In the genomic region with DNA sequence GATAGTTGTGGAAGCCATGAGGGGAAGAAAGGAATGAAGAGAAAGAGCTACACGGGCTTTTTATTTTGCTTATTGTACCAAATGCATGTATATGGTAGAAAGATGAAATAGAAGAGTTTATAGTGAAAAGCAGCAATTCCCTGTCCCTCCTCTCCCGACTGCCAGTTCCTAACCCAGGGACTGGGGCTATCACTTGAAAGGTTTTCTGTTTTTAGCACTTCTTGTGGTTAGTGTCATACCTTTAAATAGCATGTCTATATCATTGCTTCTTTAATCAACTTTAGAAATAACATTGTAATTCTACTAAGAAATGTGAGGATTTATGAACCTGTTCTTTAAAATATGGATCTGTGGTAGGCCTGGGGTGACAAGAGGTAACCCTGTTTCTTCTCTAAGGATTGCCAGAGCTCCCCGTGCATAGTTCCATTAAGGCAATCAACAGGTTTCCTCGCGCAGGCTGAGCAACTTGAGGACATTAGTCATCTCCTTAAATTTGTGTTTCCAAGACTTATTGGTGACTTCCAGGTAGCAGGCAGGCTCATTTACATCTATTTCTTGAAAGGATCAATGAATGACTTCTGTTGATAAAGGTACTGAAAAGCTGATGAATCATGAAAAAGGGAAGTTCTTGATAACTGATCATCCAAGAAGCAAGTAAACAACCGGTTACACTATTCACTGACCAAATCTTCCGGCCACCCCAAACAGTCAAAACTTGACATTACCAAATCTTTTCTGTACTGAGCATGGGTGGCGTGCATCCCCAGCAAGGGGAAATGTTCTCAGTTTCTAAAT, we compare ENCODE assay signal across 10 cellular contexts. TPM values are rescaled to one million over a fixed set of nuclear protein-coding genes. Genes with fewer than 3 reads are reported as not detected.
DNase-seq lines count a peak whose midpoint lies in the region; ATAC-seq and TF ChIP-seq lines count a peak whose summit lies in the region.
"Had no signal": no experiment of that assay in that cellular context is flagged by ENCODE, and none has a peak within 500 bp of the region (broad histone marks: within the 10 kb centered on the region; RNA-seq: fewer than 3 reads in every experiment).

No MANE protein-coding gene starts in this region.

- ATAC-seq in HG02763 (IDR thresholded peaks at IDR 0.05; ENCODE audit: unreplicated experiment): peak; percentile 96
- peak; percentile 92 for ATAC-seq in stimulated activated naive CD8-positive, alpha-beta T cell treated with anti-CD3 and anti-CD28 coated beads, Interleukin-15, Interleukin-2, amounts not matched to agents 100 U/mL and 50 U/mL, for 24 hours

- H3K36me3 ChIP-seq in mammary epithelial cell (ENCODE audit: insufficient read depth, low read length): no peaks in the 10 kb centered on the region
- no peaks in the 10 kb centered on the region for H3K36me3 ChIP-seq in OCI-LY3 (replicated peaks; ENCODE audit: low read depth, low read length)

- no peak overlapping the region for H3K27ac Mint-ChIP-seq in MCF 10A (ENCODE audit: low read depth, unreplicated experiment)

- H4K20me1 ChIP-seq in mammary epithelial cell (ENCODE audit: insufficient read depth, low read length) (no peaks in the 10 kb centered on the region), OCI-LY3 (ENCODE audit: insufficient read depth, low read length) (no peaks in the 10 kb centered on the region)

- DNase-seq in mammary epithelial cell: no peak
- DNase-seq in MCF 10A (ENCODE audit: unreplicated experiment): no peak
- DNase-seq in stimulated activated naive CD8-positive, alpha-beta T cell treated with anti-CD3 and anti-CD28 coated beads, Interleukin-15, Interleukin-2, amounts not matched to agents 100 U/mL and 50 U/mL, for 24 hours: peak; percentile 42
- DNase-seq in cerebellum (ENCODE audit: low spot score): no peak
- DNase-seq in DMS153 treated with DMSO at 0.1 percent for 48 hours (lab: John Stamatoyannopoulos, UW; ENCODE audit: unreplicated experiment): no peak
- no peak for DNase-seq in G401 (ENCODE audit: low spot score)
- DNase-seq: cerebellar nuclear complex had no signal

- 86% methylated on average over 8 of the region's 8 CpGs for WGBS in mammary epithelial cell (ENCODE audit: low coverage, missing lambda C conversion rate)

- H3K27me3 Mint-ChIP-seq in MCF 10A (ENCODE audit: insufficient read depth, unreplicated experiment): no peaks in the 10 kb centered on the region

- peaks cover 29% of the 10 kb centered on the region for H3K4me1 ChIP-seq in mammary epithelial cell (ENCODE audit: insufficient read depth, low read length)
- peaks cover 17% of the 10 kb centered on the region for H3K4me1 ChIP-seq in OCI-LY3 (ENCODE audit: low read length)

- dilution Hi-C loops in mammary epithelial cell (cut with HindIII; ENCODE audit: low sequenced_read_pairs): no loop called here

- no peaks in the 10 kb centered on the region for H3K27me3 ChIP-seq in mammary epithelial cell (ENCODE audit: insufficient read depth, low read length)
- H3K27me3 ChIP-seq in OCI-LY3 (ENCODE audit: low read depth, low read length): peaks cover 5% of the 10 kb centered on the region; the same call in 1 of the 2 replicates

- no peaks in the 10 kb centered on the region for H3K9me3 ChIP-seq in mammary epithelial cell (replicated peaks; ENCODE audit: insufficient read depth, low read length)
- H3K9me3 ChIP-seq in OCI-LY3 (ENCODE audit: insufficient read depth, low read length): no peaks in the 10 kb centered on the region

- in situ Hi-C loops in mammary epithelial cell (cut with MboI; ENCODE audit: low sequenced_read_pairs in 2 of 2) (no loop called here), G401 (cut with HindIII; ENCODE audit: low sequenced_read_pairs) (no loop called here)

- H3K36me3 Mint-ChIP-seq in MCF 10A (ENCODE audit: insufficient read depth, unreplicated experiment): no peaks in the 10 kb centered on the region

- H3K4me2 ChIP-seq in mammary epithelial cell (ENCODE audit: insufficient read depth, low read depth, low read length) (no peak overlapping the region), OCI-LY3 (ENCODE audit: low read length) (peak overlapping the region; percentile 45)

- H3K27ac ChIP-seq in mammary epithelial cell (ENCODE audit: insufficient read depth, low read depth, low read length) (no peak overlapping the region), OCI-LY3 (ENCODE audit: low read length) (0 out of 2 replicates have a peak overlapping the region, but pooled peaks have one; percentile 14)
- H3K27ac ChIP-seq: SK-N-MC had no signal

- POLR2A ChIA-PET in MCF 10A (lab: Yijun Ruan, JAX): no interaction called here

- no peak overlapping the region for H3K4me3 Mint-ChIP-seq in MCF 10A (ENCODE audit: unreplicated experiment)

- CTCF ChIA-PET in mammary epithelial cell (lab: Charles Lee; ENCODE audit: low non-redundant PET) (no interaction called here), MCF 10A (lab: Yijun Ruan, JAX) (interaction anchor here (0.6 to 0.9 kb wide), 5 partner anchors 14 to 293 kb away, joined by 3 to 4 read pairs (median 3); no protein-coding TSS in a partner anchor)

- H3K4me1 Mint-ChIP-seq in MCF 10A (ENCODE audit: insufficient read depth, unreplicated experiment): peaks cover 9% of the 10 kb centered on the region

- TF ChIP-seq CTCF in mammary epithelial cell (conservative IDR thresholded peaks at IDR 0.05 in 1 of 2, IDR thresholded peaks at IDR 0.05 in 1 of 2; ENCODE audit: extremely low read depth in 1 of 2, insufficient read depth in 1 of 2, low read depth in 1 of 2, low read length in 2 of 2) (no peak), MCF 10A (IDR thresholded peaks at IDR 0.05; ENCODE audit: unreplicated experiment) (no peak), OCI-LY3 (IDR thresholded peaks at IDR 0.05; ENCODE audit: low read depth, low read length) (no peak)

- H3K9ac ChIP-seq in mammary epithelial cell (ENCODE audit: insufficient read depth, low read length): no peak overlapping the region
- no peak overlapping the region for H3K9ac ChIP-seq in OCI-LY3 (ENCODE audit: low read length)

- H3K4me3 ChIP-seq in mammary epithelial cell (replicated peaks in 1 of 3; ENCODE audit: insufficient read depth in 1 of 3, low read depth in 2 of 3, low read length in 3 of 3) (no peak overlapping the region), OCI-LY3 (ENCODE audit: low read length) (peak overlapping the region; percentile 11; the same call in 1 of the 2 replicates)
- H3K4me3 ChIP-seq: SK-N-MC had no signal

- H3K9me3 Mint-ChIP-seq in MCF 10A (ENCODE audit: unreplicated experiment): no peaks in the 10 kb centered on the region

- BruUV-seq in mammary epithelial cell (replicated peaks; lab: Mats Ljungman, UMichigan) (no TSS peak), MCF 10A (replicated peaks; lab: Mats Ljungman, UMichigan) (no TSS peak)

- intact Hi-C loops in mammary epithelial cell (cut with micrococcal nuclease): no loop called here
- intact Hi-C loops in MCF 10A (cut with micrococcal nuclease): no loop called here

- H3K79me2 ChIP-seq in mammary epithelial cell (ENCODE audit: insufficient read depth, low read length) (no peaks in the 10 kb centered on the region), OCI-LY3 (ENCODE audit: low read length) (no peaks in the 10 kb centered on the region)

- H2AFZ ChIP-seq in mammary epithelial cell (ENCODE audit: low read depth, low read length) (peak overlapping the region; percentile 9), OCI-LY3 (ENCODE audit: low read depth, low read length) (no peak overlapping the region)

RNA-seq across cellular contexts. Expression of a gene that starts 37.8 kb away (rescaled TPM):
- total RNA-seq in mammary epithelial cell (1 to 10 TPM; 3.7 to 4.2 TPM), MCF 10A (2022) (0.52 and 0.86 TPM in 2 replicates), cerebellum (38.3 TPM)
- polyA plus RNA-seq in mammary epithelial cell: 11.5 TPM
- polyA minus RNA-seq in mammary epithelial cell: 16.4 TPM
- not detected in 2 replicates for total RNA-seq in G401 (2014; rRNA removed; shearing (Covaris generic))
